Comparison of ENCODE assay signal across 14 cellular contexts in the genomic region with DNA sequence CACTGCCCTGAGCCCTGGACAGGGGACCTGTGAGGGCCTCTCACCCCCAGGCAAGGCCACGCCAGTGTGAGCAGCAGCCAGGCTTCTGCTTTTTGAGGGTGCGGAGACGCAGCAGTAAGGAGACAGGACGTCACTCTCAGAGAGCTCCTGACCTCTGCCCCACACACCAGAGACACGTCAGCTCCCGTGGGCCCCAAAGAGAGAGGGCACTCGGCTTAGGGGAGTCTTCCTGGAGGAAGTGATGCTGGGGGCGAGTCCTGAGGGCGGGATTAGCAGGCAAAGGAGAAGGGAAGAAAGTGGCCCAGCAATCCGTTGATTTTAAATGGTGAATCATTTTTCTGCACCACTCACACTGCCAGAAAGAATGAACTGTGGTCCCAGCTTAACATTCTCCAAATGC. TPM values are rescaled to one million over a fixed set of nuclear protein-coding genes. Genes with fewer than 3 reads are reported as not detected.
DNase-seq lines count a peak whose midpoint lies in the region; ATAC-seq and TF ChIP-seq lines count a peak whose summit lies in the region.
"Had no signal": no experiment of that assay in that cellular context is flagged by ENCODE, and none has a peak within 500 bp of the region (broad histone marks: within the 10 kb centered on the region; RNA-seq: fewer than 3 reads in every experiment).

No MANE protein-coding gene starts in this region.

- H3K27ac ChIP-seq in hepatocyte: peak overlapping the region; percentile 27
- H3K27ac ChIP-seq: upper lobe of left lung had no signal

- H3K27me3 Mint-ChIP-seq in activated CD4-positive, alpha-beta T cell treated with anti-CD3 and anti-CD28 coated beads for 36 hours: peaks cover 20% of the 10 kb centered on the region
- H3K27me3 Mint-ChIP-seq in activated naive CD8-positive, alpha-beta T cell treated with anti-CD3 and anti-CD28 coated beads for 36 hours: peaks cover 26% of the 10 kb centered on the region

- peak; percentile 3 for DNase-seq in activated CD4-positive, alpha-beta T cell treated with anti-CD3 and anti-CD28 coated beads for 36 hours
- DNase-seq in activated CD4-positive, alpha-beta T cell treated with anti-CD3 and anti-CD28 coated beads, Interleukin-2, amount 50 U/mL, for 4 hours: no peak
- DNase-seq in NB4 (ENCODE audit: low read depth): peak; percentile 73
- no peak for DNase-seq in hepatocyte (ENCODE audit: low spot score)
- DNase-seq in sciatic nerve (ENCODE audit: low spot score): peak; percentile 48
- no peak for DNase-seq in activated naive CD8-positive, alpha-beta T cell treated with anti-CD3 and anti-CD28 coated beads for 36 hours
- DNase-seq in stimulated activated CD4-positive, alpha-beta T cell treated with anti-CD3 and anti-CD28 coated beads, Interleukin-12 subunit alpha, Interleukin-12 subunit beta, amount 100 ng/mL, for 4 hours: no peak
- DNase-seq: DMS79 treated with DMSO at 0.1 percent for 48 hours, foreskin melanocyte, NCI-H1436, NCI-H510A treated with DMSO at 0.1 percent for 48 hours had no signal

- no peaks in the 10 kb centered on the region for H3K36me3 Mint-ChIP-seq in activated CD4-positive, alpha-beta T cell treated with anti-CD3 and anti-CD28 coated beads for 36 hours (ENCODE audit: low read depth)
- no peaks in the 10 kb centered on the region for H3K36me3 Mint-ChIP-seq in activated naive CD8-positive, alpha-beta T cell treated with anti-CD3 and anti-CD28 coated beads for 36 hours

- H3K27me3 ChIP-seq in hepatocyte: no peaks in the 10 kb centered on the region
- H3K27me3 ChIP-seq: upper lobe of left lung had no signal

- H3K36me3 ChIP-seq in hepatocyte (replicated peaks; ENCODE audit: insufficient read depth, low read depth): no peaks in the 10 kb centered on the region
- H3K36me3 ChIP-seq: upper lobe of left lung had no signal

- TF ChIP-seq CTCF in NB4 (IDR thresholded peaks at IDR 0.05; ENCODE audit: low read depth, low read length) (no peak), hepatocyte (IDR thresholded peaks at IDR 0.05; ENCODE audit: poor library complexity) (no peak)

- 79% methylated on average over 10 of the region's 10 CpGs for WGBS in hepatocyte (ENCODE audit: low lambda C conversion rate, missing lambda C conversion rate)

- peaks cover 8% of the 10 kb centered on the region for H3K4me1 ChIP-seq in hepatocyte (ENCODE audit: insufficient read depth)

- H3K4me3 Mint-ChIP-seq in activated CD4-positive, alpha-beta T cell treated with anti-CD3 and anti-CD28 coated beads for 36 hours: no peak overlapping the region
- H3K4me3 Mint-ChIP-seq in activated naive CD8-positive, alpha-beta T cell treated with anti-CD3 and anti-CD28 coated beads for 36 hours: no peak overlapping the region
- H3K4me3 Mint-ChIP-seq: T-helper 2 cell treated with Interferon-gamma antibody and Interleukin-4, amounts not matched to agents 5 μg/mL and 100 μg/mL, for 36 hours had no signal

- H3K4me3 ChIP-seq in NB4 (ENCODE audit: low read depth, low read length) (no peak overlapping the region), hepatocyte (no peak overlapping the region)
- H3K4me3 ChIP-seq: upper lobe of left lung had no signal

- POLR2A ChIA-PET in activated CD4-positive, alpha-beta T cell treated with anti-CD3 and anti-CD28 coated beads for 36 hours (lab: Charles Lee): no interaction called here

- H3K9me2 ChIP-seq in hepatocyte (replicated peaks; ENCODE audit: insufficient read depth): no peaks in the 10 kb centered on the region

- no peaks in the 10 kb centered on the region for H3K79me2 ChIP-seq in hepatocyte

- no peaks in the 10 kb centered on the region for H3K9me3 ChIP-seq in hepatocyte (ENCODE audit: low read depth)
- H3K9me3 ChIP-seq: upper lobe of left lung had no signal

- peaks cover 11% of the 10 kb centered on the region for H3K4me1 Mint-ChIP-seq in activated CD4-positive, alpha-beta T cell treated with anti-CD3 and anti-CD28 coated beads for 36 hours
- H3K4me1 Mint-ChIP-seq in activated naive CD8-positive, alpha-beta T cell treated with anti-CD3 and anti-CD28 coated beads for 36 hours: peaks cover 11% of the 10 kb centered on the region

- H3K27ac Mint-ChIP-seq in activated CD4-positive, alpha-beta T cell treated with anti-CD3 and anti-CD28 coated beads for 36 hours: no peak overlapping the region
- no peak overlapping the region for H3K27ac Mint-ChIP-seq in activated naive CD8-positive, alpha-beta T cell treated with anti-CD3 and anti-CD28 coated beads for 36 hours
- H3K27ac Mint-ChIP-seq: T-helper 2 cell treated with Interferon-gamma antibody and Interleukin-4, amounts not matched to agents 5 μg/mL and 100 μg/mL, for 36 hours had no signal

- H3K9me3 Mint-ChIP-seq in activated CD4-positive, alpha-beta T cell treated with anti-CD3 and anti-CD28 coated beads for 36 hours (ENCODE audit: low read depth): no peaks in the 10 kb centered on the region
- peaks cover 1% of the 10 kb centered on the region for H3K9me3 Mint-ChIP-seq in activated naive CD8-positive, alpha-beta T cell treated with anti-CD3 and anti-CD28 coated beads for 36 hours
- H3K9me3 Mint-ChIP-seq: T-helper 2 cell treated with Interferon-gamma antibody and Interleukin-4, amounts not matched to agents 5 μg/mL and 100 μg/mL, for 36 hours had no signal

- no peaks in the 10 kb centered on the region for H4K20me1 ChIP-seq in hepatocyte (ENCODE audit: insufficient read depth, poor library complexity, severe bottlenecking)

- no peak for TF ChIP-seq POLR2A in NB4 (IDR thresholded peaks at IDR 0.05; ENCODE audit: extremely low read depth, insufficient read length)

- intact Hi-C loops in activated CD4-positive, alpha-beta T cell treated with anti-CD3 and anti-CD28 coated beads for 36 hours (cut with DNase I, micrococcal nuclease): no loop called here
- intact Hi-C loops in sciatic nerve (cut with DNase I): no loop called here

- H2AFZ ChIP-seq in hepatocyte: no peak overlapping the region

- no peak overlapping the region for H3K4me2 ChIP-seq in hepatocyte

- ATAC-seq in activated CD4-positive, alpha-beta T cell treated with anti-CD3 and anti-CD28 coated beads for 36 hours: no peak
- ATAC-seq in sciatic nerve (no peak), SK-N-SH treated with all-trans-retinoic acid at 6 μM for 48 hours (no peak)

- CTCF ChIA-PET in activated CD4-positive, alpha-beta T cell treated with anti-CD3 and anti-CD28 coated beads for 36 hours (lab: Charles Lee): no interaction called here

TF ChIP-seq in SK-N-SH treated with all-trans-retinoic acid at 6 μM for 48 hours, 23 proteins besides CTCF, POLR2A, EP300 and RAD21 (continues in another document):
- no peak for TF ChIP-seq ESRRG (CRISPR knock-in tag; IDR thresholded peaks at IDR 0.05)
- TF ChIP-seq ZNF565 (CRISPR knock-in tag; conservative IDR thresholded peaks at IDR 0.05; ENCODE audit: low read depth): no peak
- no peak for TF ChIP-seq ZNF8 (CRISPR knock-in tag; IDR thresholded peaks at IDR 0.05)
- TF ChIP-seq RARB (CRISPR knock-in tag; IDR thresholded peaks at IDR 0.05): no peak
- TF ChIP-seq PATZ1 (CRISPR knock-in tag; IDR thresholded peaks at IDR 0.05; ENCODE audit: borderline replicate concordance): no peak
- TF ChIP-seq CREB5 (CRISPR knock-in tag; IDR thresholded peaks at IDR 0.05; ENCODE audit: low read depth): no peak
- no peak for TF ChIP-seq TOX (CRISPR knock-in tag; IDR thresholded peaks at IDR 0.05; ENCODE audit: borderline replicate concordance)
- no peak for TF ChIP-seq OSR1 (CRISPR knock-in tag; IDR thresholded peaks at IDR 0.05)
- no peak for TF ChIP-seq ZFP3 (CRISPR knock-in tag; IDR thresholded peaks at IDR 0.05)
- no peak for TF ChIP-seq BACH2 (CRISPR knock-in tag; IDR thresholded peaks at IDR 0.05; ENCODE audit: borderline replicate concordance)
- no peak for TF ChIP-seq ARNTL (CRISPR knock-in tag; IDR thresholded peaks at IDR 0.05; ENCODE audit: borderline replicate concordance, low read depth)
- TF ChIP-seq CSDC2 (CRISPR knock-in tag; IDR thresholded peaks at IDR 0.05): no peak

RNA-seq across cellular contexts. Expression of gene SLC9A3, which starts 24.0 kb away (rescaled TPM):
- total RNA-seq in activated CD4-positive, alpha-beta T cell treated with anti-CD3 and anti-CD28 coated beads for 36 hours: 1 to 10 TPM; 2.1 to 2.4 TPM
- total RNA-seq in hepatocyte (6.7 and 7.4 TPM in 2 replicates), sciatic nerve (12.3 TPM)
- polyA plus RNA-seq in hepatocyte: 4.8 and 5.4 TPM in 2 replicates
- total RNA-seq in activated naive CD8-positive, alpha-beta T cell treated with anti-CD3 and anti-CD28 coated beads for 36 hours: 1 to 10 TPM; 2.1 to 2.4 TPM

Comparison
In these comparisons a context has a peak if more than half of its experiments do, and no peak if none do; other contexts are left out.
1. DNase-seq: peak in activated CD4-positive, alpha-beta T cell treated with anti-CD3 and anti-CD28 coated beads for 36 hours (single experiment), NB4 (single experiment) and sciatic nerve (single experiment); none in activated CD4-positive, alpha-beta T cell treated with anti-CD3 and anti-CD28 coated beads, Interleukin-2, amount 50 U/mL, for 4 hours (0 of 2), hepatocyte (single experiment), activated naive CD8-positive, alpha-beta T cell treated with anti-CD3 and anti-CD28 coated beads for 36 hours (single experiment) and stimulated activated CD4-positive, alpha-beta T cell treated with anti-CD3 and anti-CD28 coated beads, Interleukin-12 subunit alpha, Interleukin-12 subunit beta, amount 100 ng/mL, for 4 hours (single experiment).